ENCODE assay signal across 13 cellular contexts in the genomic region with DNA sequence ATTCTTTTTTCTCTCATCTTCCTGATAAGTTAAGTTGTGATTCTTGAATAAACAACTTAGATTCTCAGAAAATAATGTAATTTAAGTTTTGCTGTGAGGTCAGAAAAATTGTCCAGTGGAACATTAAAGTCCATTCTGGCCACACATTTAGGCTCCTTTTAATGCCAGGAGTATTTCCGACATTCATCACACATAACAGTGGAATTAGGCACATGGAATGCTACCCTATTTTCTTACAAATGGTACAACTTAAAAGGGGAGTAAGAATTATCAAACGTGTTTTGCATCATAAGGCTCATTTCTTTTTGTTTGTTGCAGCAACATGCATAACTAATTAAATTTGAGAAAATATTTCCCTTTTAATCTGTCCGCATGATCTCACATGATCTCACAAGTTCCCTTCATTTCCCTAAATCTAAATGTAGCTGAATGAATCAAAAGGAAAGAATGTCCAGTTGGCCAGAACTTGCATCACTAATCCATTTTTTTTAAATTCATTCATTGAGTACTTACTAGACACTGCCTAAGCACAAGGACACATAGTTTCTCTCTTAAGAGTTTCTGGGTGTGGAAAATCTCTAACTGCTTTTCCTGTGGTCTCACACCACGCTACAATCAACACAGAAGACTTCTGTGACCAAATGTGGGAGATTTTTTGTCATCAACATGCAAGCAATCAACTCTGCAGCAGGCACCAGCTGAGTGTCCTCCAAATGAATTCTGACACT. TPM values are rescaled to one million over a fixed set of nuclear protein-coding genes. Genes with fewer than 3 reads are reported as not detected.
A peak's percentile ranks its signal among the peaks of the same experiment; 100 is the strongest.
DNase-seq lines count a peak whose midpoint lies in the region; ATAC-seq, FAIRE-seq and TF ChIP-seq lines count a peak whose summit lies in the region.
"Had no signal": no experiment of that assay in that cellular context is flagged by ENCODE, and none has a peak within 500 bp of the region (broad histone marks: within the 10 kb centered on the region; RNA-seq: fewer than 3 reads in every experiment).

No MANE protein-coding gene starts in this region.

- intact Hi-C loops in gastrocnemius medialis (cut with DNase I; ENCODE audit: low total_unique reads) = no loop called here

- H3K4me3 Mint-ChIP-seq in astrocyte (ENCODE audit: unreplicated experiment) = no peak overlapping the region
- H3K4me3 Mint-ChIP-seq: activated CD4-positive, alpha-beta T cell treated with anti-CD3 and anti-CD28 coated beads, Interleukin-2, amount 10 ng/mL, durations not matched to agents 24 days and 14 days; stimulated activated memory B cell treated with anti-CD40 and anti-IgM and Interleukin-4, amounts not matched to agents 10 μg/mL and 1 μg/mL and 100 μg/mL, for 72 hours had no signal

- no peaks in the 10 kb centered on the region for H3K36me3 Mint-ChIP-seq in astrocyte (ENCODE audit: low read depth, unreplicated experiment)
- H3K36me3 Mint-ChIP-seq: stimulated activated memory B cell treated with anti-CD40 and anti-IgM and Interleukin-4, amounts not matched to agents 10 μg/mL and 1 μg/mL and 100 μg/mL, for 72 hours had no signal

- peak overlapping the region; percentile 97 for H3K27ac Mint-ChIP-seq in astrocyte (ENCODE audit: unreplicated experiment)
- H3K27ac Mint-ChIP-seq: activated CD4-positive, alpha-beta T cell treated with anti-CD3 and anti-CD28 coated beads, Interleukin-2, amount 10 ng/mL, durations not matched to agents 24 days and 14 days; stimulated activated memory B cell treated with anti-CD40 and anti-IgM and Interleukin-4, amounts not matched to agents 10 μg/mL and 1 μg/mL and 100 μg/mL, for 72 hours had no signal

- peak overlapping the region; percentile 25 for H3K9ac ChIP-seq in astrocyte (ENCODE audit: low read length)

- no peaks in the 10 kb centered on the region for H3K27me3 ChIP-seq in astrocyte (ENCODE audit: insufficient read depth, low read length)
- H3K27me3 ChIP-seq in gastrocnemius medialis = no peaks in the 10 kb centered on the region

- peak; percentile 90 for FAIRE-seq in astrocyte (lab: Jason Lieb, UNC)

- H3K4me1 Mint-ChIP-seq in astrocyte (ENCODE audit: low read depth, unreplicated experiment) = peaks cover 14% of the 10 kb centered on the region
- H3K4me1 Mint-ChIP-seq: stimulated activated memory B cell treated with anti-CD40 and anti-IgM and Interleukin-4, amounts not matched to agents 10 μg/mL and 1 μg/mL and 100 μg/mL, for 72 hours had no signal

- H3K27me3 Mint-ChIP-seq in astrocyte (ENCODE audit: low read depth, unreplicated experiment) = no peaks in the 10 kb centered on the region

- H3K4me1 ChIP-seq in astrocyte (ENCODE audit: insufficient read depth, low read length) = peaks cover 14% of the 10 kb centered on the region
- peaks cover 5 to 14% of the 10 kb centered on the region in 2 donors for H3K4me1 ChIP-seq in gastrocnemius medialis

- H3K4me3 ChIP-seq in astrocyte (ENCODE audit: insufficient read depth, low read depth, low read length) (peak overlapping the region; percentile 9), foreskin fibroblast (ENCODE audit: low read depth in 1 of 2, low read length in 2 of 2) (no peak overlapping the region), gastrocnemius medialis (no peak overlapping the region)

- H3K27ac ChIP-seq in astrocyte (ENCODE audit: low read depth, low read length) = peak overlapping the region; percentile 47
- peak overlapping the region; percentile 37 to 51 (median 46) for H3K27ac ChIP-seq in gastrocnemius medialis

- H3K9me3 ChIP-seq in astrocyte (ENCODE audit: insufficient read depth, low read depth, low read length) (no peaks in the 10 kb centered on the region), gastrocnemius medialis (no peaks in the 10 kb centered on the region)

- no peak for TF ChIP-seq CTCF in astrocyte (IDR thresholded peaks at IDR 0.05; ENCODE audit: insufficient read depth, low read depth, low read length)
- no peak for TF ChIP-seq CTCF in foreskin fibroblast (IDR thresholded peaks at IDR 0.05; ENCODE audit: low read depth, low read length)
- no peak for TF ChIP-seq CTCF in gastrocnemius medialis (IDR thresholded peaks at IDR 0.05 in 4 of 5, conservative IDR thresholded peaks at IDR 0.05 in 1 of 5)

- DNase-seq in EH (ENCODE audit: low read depth) (peak; percentile 92), astrocyte (ENCODE audit: low read depth) (peak; percentile 95), foreskin fibroblast (peak; percentile 76 to 88), gastrocnemius medialis (no peak), iPS-NIHi7 (ENCODE audit: extremely low spot score) (no peak), NCI-H345 treated with DMSO at 0.1 percent for 48 hours (lab: John Stamatoyannopoulos, UW; ENCODE audit: unreplicated experiment) (no peak), LoVo (ENCODE audit: low spot score) (no peak), NAMALWA (ENCODE audit: low spot score) (no peak)
- DNase-seq: activated CD4-positive, alpha-beta T cell treated with anti-CD3 and anti-CD28 coated beads, Interleukin-2, amount 10 ng/mL, durations not matched to agents 24 days and 14 days; activated gamma-delta T cell treated with Interleukin-2 at 50 U/mL for 16 hours; KG1; NCI-H345 had no signal

- no peak for TF ChIP-seq POLR2A in gastrocnemius medialis (IDR thresholded peaks at IDR 0.05)

- H3K9me3 Mint-ChIP-seq in astrocyte (ENCODE audit: unreplicated experiment) = no peaks in the 10 kb centered on the region
- H3K9me3 Mint-ChIP-seq: activated CD4-positive, alpha-beta T cell treated with anti-CD3 and anti-CD28 coated beads, Interleukin-2, amount 10 ng/mL, durations not matched to agents 24 days and 14 days; stimulated activated memory B cell treated with anti-CD40 and anti-IgM and Interleukin-4, amounts not matched to agents 10 μg/mL and 1 μg/mL and 100 μg/mL, for 72 hours had no signal

- H3K36me3 ChIP-seq in astrocyte (ENCODE audit: insufficient read depth, low read length) (no peaks in the 10 kb centered on the region), gastrocnemius medialis (peaks cover 0 to 6% of the 10 kb centered on the region in 2 donors)

- peak overlapping the region; percentile 53 for H3K4me2 ChIP-seq in astrocyte (ENCODE audit: low read length)

- no peaks in the 10 kb centered on the region for H3K79me2 ChIP-seq in astrocyte (ENCODE audit: insufficient read depth, low read length)

- in situ Hi-C loops in gastrocnemius medialis (cut with MboI; ENCODE audit: low sequenced_read_pairs in 4 of 4) = no loop called here

- ATAC-seq in gastrocnemius medialis = peak in 1 of 2 donors; percentile 27
- ATAC-seq: stimulated activated memory B cell treated with anti-CD40 and anti-IgM and Interleukin-4, amounts not matched to agents 10 μg/mL and 1 μg/mL and 100 μg/mL, for 72 hours had no signal

- H2AFZ ChIP-seq in astrocyte (ENCODE audit: low read depth, low read length) = no peak overlapping the region

- no peaks in the 10 kb centered on the region for H4K20me1 ChIP-seq in astrocyte (ENCODE audit: insufficient read depth, low read length)

RNA-seq across cellular contexts. Expression of gene SPARCL1, which starts 22.0 kb away (rescaled TPM):
- 0.25 and 0.34 TPM in 2 replicates for total RNA-seq in astrocyte
- total RNA-seq in gastrocnemius medialis = 100 to 1,000 TPM; 225 to 357 (median 273) TPM
- total RNA-seq: activated CD4-positive, alpha-beta T cell treated with anti-CD3 and anti-CD28 coated beads, Interleukin-2, amount 10 ng/mL, durations not matched to agents 24 days and 14 days had no signal

Comparison
In these comparisons a context has a peak if more than half of its experiments do, and no peak if none do; other contexts are left out.
1. DNase-seq: peak in EH (single experiment), astrocyte (single experiment) and foreskin fibroblast (2 of 2); none in gastrocnemius medialis (0 of 2), iPS-NIHi7 (single experiment), NCI-H345 treated with DMSO at 0.1 percent for 48 hours (single experiment), LoVo (single experiment) and NAMALWA (single experiment).
2. RNA of gene SPARCL1, which starts 22.0 kb away (total RNA-seq): 225 to 357 TPM in gastrocnemius medialis; 0.25 to 0.34 TPM in astrocyte; every median in the first group is over 100 times any median in the second.